21 cellular contexts compared by ENCODE assay signal in the genomic region with DNA sequence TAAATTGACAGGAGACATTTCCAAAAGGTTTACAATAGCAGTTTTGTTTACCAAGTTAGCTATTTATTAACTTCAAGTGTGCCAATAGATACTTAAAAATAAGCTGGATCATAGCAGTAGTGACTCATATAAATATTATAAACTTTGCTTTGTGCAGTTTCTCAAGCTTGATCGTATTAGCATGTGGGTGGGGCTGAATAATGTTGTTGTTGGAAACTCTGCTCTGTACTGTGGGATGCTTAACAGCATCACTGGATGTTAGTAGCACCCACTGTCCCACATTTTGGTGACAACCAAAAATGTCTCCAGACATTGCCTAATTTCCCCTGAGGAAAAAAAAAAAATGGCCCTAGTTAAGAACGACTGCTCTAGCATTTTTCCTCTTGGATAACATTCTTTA.
DNase-seq lines count a peak whose midpoint lies in the region; ATAC-seq and TF ChIP-seq lines count a peak whose summit lies in the region.
"Had no signal": no experiment of that assay in that cellular context is flagged by ENCODE, and none has a peak within 500 bp of the region (broad histone marks: within the 10 kb centered on the region; RNA-seq: fewer than 3 reads in every experiment).

No MANE protein-coding gene starts in this region.

- TF ChIP-seq CTCF in epithelial cell of esophagus (IDR thresholded peaks at IDR 0.05; ENCODE audit: insufficient read depth, low read depth, low read length, missing control alignments): no peak

- WGBS in right cardiac atrium: 31% methylated on average over 2 of the region's 2 CpGs

- no peaks in the 10 kb centered on the region for H3K9me3 ChIP-seq in right cardiac atrium (ENCODE audit: control insufficient read depth, low read length)
- H3K9me3 ChIP-seq: SJCRH30 had no signal

- H2AFZ ChIP-seq in ACC112 (ENCODE audit: low read length, unreplicated experiment): no peak overlapping the region

- H3K4me3 ChIP-seq in ACC112 (ENCODE audit: low read depth, low read length) (no peak overlapping the region), epithelial cell of esophagus (ENCODE audit: low read length) (no peak overlapping the region), right cardiac atrium (ENCODE audit: low read length) (no peak overlapping the region)
- H3K4me3 ChIP-seq: SJCRH30 had no signal

- ATAC-seq in right cardiac atrium (peak; percentile 90 to 92), HG02759 (IDR thresholded peaks at IDR 0.05; ENCODE audit: unreplicated experiment) (no peak)

- H3K27ac ChIP-seq in ACC112 (ENCODE audit: low read depth, low read length): 0 out of 2 replicates have a peak overlapping the region, but pooled peaks have one; percentile 18
- H3K27ac ChIP-seq in right cardiac atrium (ENCODE audit: low read length): no peak overlapping the region
- H3K27ac ChIP-seq: RWPE1, SJCRH30 had no signal

- no peaks in the 10 kb centered on the region for H3K27me3 ChIP-seq in ACC112 (ENCODE audit: insufficient read depth, low read length)
- no peaks in the 10 kb centered on the region for H3K27me3 ChIP-seq in right cardiac atrium (ENCODE audit: control insufficient read depth, insufficient read depth)
- H3K27me3 ChIP-seq: SJCRH30 had no signal

- H3K4me1 ChIP-seq in ACC112 (ENCODE audit: control insufficient read depth, insufficient read depth, low read length, unreplicated experiment) (no peaks in the 10 kb centered on the region), right cardiac atrium (ENCODE audit: control insufficient read depth, insufficient read depth, low read length) (no peaks in the 10 kb centered on the region)
- H3K4me1 ChIP-seq: SJCRH30 had no signal

- H3K36me3 ChIP-seq in ACC112 (ENCODE audit: insufficient read depth, low read length): no peaks in the 10 kb centered on the region
- H3K36me3 ChIP-seq: SJCRH30 had no signal

- intact Hi-C loops in right cardiac atrium (cut with DNase I): no loop called here

- DNase-seq in ELR (ENCODE audit: low read depth): peak; percentile 27
- DNase-seq in epithelial cell of esophagus (ENCODE audit: low read depth): peak; percentile 15
- no peak for DNase-seq in right cardiac atrium
- DNase-seq in DMS79 (lab: John Stamatoyannopoulos, UW): no peak
- no peak for DNase-seq in HK-2 (ENCODE audit: unreplicated experiment)
- DNase-seq: ACHN; C1 segment of cervical spinal cord; CD8-positive, alpha-beta memory T cell; DND-41; GF-D8; NCI-H1417; NCI-H187; NCI-H2107; NCI-H2227 treated with DMSO at 0.1 percent for 48 hours; NCI-H510A treated with DMSO at 0.1 percent for 48 hours; NCI-H82; OCI-M1; SJCRH30 had no signal

- H3K79me2 ChIP-seq in ACC112 (ENCODE audit: control insufficient read depth, insufficient read depth, low read length, unreplicated experiment): no peaks in the 10 kb centered on the region

Comparison
In these comparisons a context has a peak if more than half of its experiments do, and no peak if none do; other contexts are left out.
1. DNase-seq: peak in ELR (single experiment) and epithelial cell of esophagus (single experiment); none in right cardiac atrium (0 of 3), DMS79 (single experiment) and HK-2 (single experiment).